1 cellular context compared by ENCODE assay signal in genomic region chr5:78683905-78684304, GRCh38. TPM values are rescaled to one million over a fixed set of nuclear protein-coding genes. Genes with fewer than 3 reads are reported as not detected.
A peak's percentile ranks its signal among the peaks of the same experiment; 100 is the strongest.
DNase-seq lines count a peak whose midpoint lies in the region; ATAC-seq, FAIRE-seq and TF ChIP-seq lines count a peak whose summit lies in the region.
"Not testable (repeated sequence)": the region's sequence is repeated elsewhere in the genome, so short reads cannot be mapped to it uniquely, and the experiment has no call there.

No MANE protein-coding gene starts in this region.

- FAIRE-seq in K562 (lab: Jason Lieb, UNC), result not testable (repeated sequence)

- H2AFZ ChIP-seq in K562 (ENCODE audit: low read depth, low read length), result not testable (repeated sequence)

- not testable (repeated sequence) for TF ChIP-seq EP300 in K562 (IDR thresholded peaks at IDR 0.05; ENCODE audit: low read length)

- ATAC-seq in K562, result not testable (repeated sequence)

- in situ Hi-C loops in K562 (cut with MboI), result not testable (repeated sequence)

- intact Hi-C loops in K562 (cut with micrococcal nuclease), result not testable (repeated sequence)

- not testable (repeated sequence) for DNase-seq in K562 (ENCODE audit: extremely low read depth in 1 of 4, low spot score in 3 of 4)

- BruUV-seq in K562 (replicated peaks; lab: Mats Ljungman, UMichigan), result not testable (repeated sequence)

- not testable (repeated sequence) for H3K79me2 ChIP-seq in K562 (ENCODE audit: control insufficient read depth, insufficient read depth, low read length)

- H3K4me3 ChIP-seq in K562, result not testable (repeated sequence)

- H3K9me1 ChIP-seq in K562 (ENCODE audit: control insufficient read depth, insufficient read depth, low read length), result not testable (repeated sequence)

- H3K9me3 ChIP-seq in K562 (replicated peaks; ENCODE audit: control insufficient read depth, insufficient read depth, low read depth, low read length), result not testable (repeated sequence)

- not testable (repeated sequence) for H4K20me1 ChIP-seq in K562 (replicated peaks; ENCODE audit: control insufficient read depth, insufficient read depth, low read length)

- not testable (repeated sequence) for H3K27me3 ChIP-seq in K562 (ENCODE audit: control insufficient read depth in 2 of 2, insufficient read depth in 2 of 2, low read length in 2 of 2)

- not testable (repeated sequence) for H3K4me2 ChIP-seq in K562 (ENCODE audit: insufficient read depth, low read length)

- not testable (repeated sequence) for H3K27ac ChIP-seq in K562 (ENCODE audit: extremely low read depth, low read depth, low read length)

- POLR2A ChIA-PET in K562 (lab: Yijun Ruan, JAX), result interaction anchor here (1.6 kb wide), 1 partner anchor 9 kb away, joined by 3 read pairs; no protein-coding TSS in a partner anchor

- not testable (repeated sequence) for TF ChIP-seq POLR2A in K562 (conservative IDR thresholded peaks at IDR 0.05)

- 54% methylated on average over 5 of the region's 5 CpGs for WGBS in K562 (ENCODE audit: insufficient coverage, low coverage, missing lambda C conversion rate)

- H3K36me3 ChIP-seq in K562 (ENCODE audit: control insufficient read depth, insufficient read depth, low read length), result not testable (repeated sequence)

- not testable (repeated sequence) for TF ChIP-seq RAD21 in K562 (CRISPR knock-in tag; conservative IDR thresholded peaks at IDR 0.05 in 1 of 2, IDR thresholded peaks at IDR 0.05 in 1 of 2)

- H3K9ac ChIP-seq in K562 (ENCODE audit: insufficient read depth in 1 of 2, low read depth in 2 of 2, low read length in 2 of 2), result not testable (repeated sequence)

- not testable (repeated sequence) for TF ChIP-seq CTCF in K562 (IDR thresholded peaks at IDR 0.05 in 2 of 3, conservative IDR thresholded peaks at IDR 0.05 in 1 of 3; ENCODE audit: insufficient read depth in 2 of 3, low read depth in 1 of 3, low read length in 3 of 3)

- CTCF ChIA-PET in K562 (lab: Yijun Ruan, JAX; ENCODE audit: low intra/inter-chr PET ratio), result not testable (repeated sequence)

- H3K4me1 ChIP-seq in K562 (replicated peaks in 1 of 2; ENCODE audit: control insufficient read depth in 2 of 2, insufficient read depth in 2 of 2, low read length in 2 of 2), result not testable (repeated sequence)

TF ChIP-seq in K562, 482 proteins besides CTCF, POLR2A, EP300 and RAD21:
- TF ChIP-seq ZNF507 (tag; conservative IDR thresholded peaks at IDR 0.05), result peak; percentile 92
TF ChIP-seq in K562: peak in this region for 1; not testable (repeated sequence) for 481.

RNA-seq across cellular contexts. Expression of gene LHFPL2, which starts 35.3 kb away (rescaled TPM):
- 9.1 and 15.2 TPM in 2 replicates for total RNA-seq in K562 (2011; cell fraction: chromatin; rRNA removed; ENCODE audit: low replicate concordance)
- total RNA-seq in K562 (2011; cell fraction: nucleolus; rRNA removed), result 7.2 and 7.5 TPM in 2 replicates
- 8.7 and 12.7 TPM in 2 replicates for total RNA-seq in K562 (2011; cell fraction: nucleoplasm; rRNA removed)
- 4.1 and 5.2 TPM in 2 replicates for total RNA-seq in K562 (2014; rRNA removed)
- total RNA-seq in K562 (2014; rRNA removed; fragmentation: Illumina TruSeq; extraction: Trizol), result 6.4 and 6.6 TPM in 2 replicates
- 5.1 and 5.2 TPM in 2 replicates for total RNA-seq in K562 (2015; rRNA removed; fragmentation: Illumina TruSeq; extraction: Trizol)
- total RNA-seq in K562 (2021), result 6.6 TPM in 2 replicates
- 1.9 and 4.6 TPM in 2 replicates for polyA plus RNA-seq in K562 (2011; rRNA removed)
- polyA plus RNA-seq in K562 (2011; cell fraction: cytosol; rRNA removed), result 1.6 and 3.6 TPM in 2 replicates
- 1.8 and 5.6 TPM in 2 replicates for polyA plus RNA-seq in K562 (2011; cell fraction: nucleus; rRNA removed)
- 3.7 and 6.0 TPM in 2 replicates for polyA plus RNA-seq in K562 (2012)
- polyA plus RNA-seq in K562 (2014; fragmentation: Illumina TruSeq; extraction: Trizol), result 4.8 and 5.6 TPM in 2 replicates
- polyA plus RNA-seq in K562 (2014; fragmentation: Nextera tagmentation; extraction: Ambion mirVana), result 1 to 10 TPM; 1.0 to 1.6 TPM
- polyA plus RNA-seq in K562 (2014; rRNA removed), result 3.7 TPM in 2 replicates
- polyA minus RNA-seq in K562 (2011; rRNA and poly(A)+ RNA removed), result 6.7 and 11.2 TPM in 2 replicates
- 5.9 and 9.2 TPM in 2 replicates for polyA minus RNA-seq in K562 (2011; cell fraction: cytosol; rRNA and poly(A)+ RNA removed)
- 6.6 and 7.4 TPM in 2 replicates for polyA minus RNA-seq in K562 (2011; cell fraction: nucleus; rRNA and poly(A)+ RNA removed)
